Comparison of ENCODE assay signal across 1 cellular context in the genomic region with DNA sequence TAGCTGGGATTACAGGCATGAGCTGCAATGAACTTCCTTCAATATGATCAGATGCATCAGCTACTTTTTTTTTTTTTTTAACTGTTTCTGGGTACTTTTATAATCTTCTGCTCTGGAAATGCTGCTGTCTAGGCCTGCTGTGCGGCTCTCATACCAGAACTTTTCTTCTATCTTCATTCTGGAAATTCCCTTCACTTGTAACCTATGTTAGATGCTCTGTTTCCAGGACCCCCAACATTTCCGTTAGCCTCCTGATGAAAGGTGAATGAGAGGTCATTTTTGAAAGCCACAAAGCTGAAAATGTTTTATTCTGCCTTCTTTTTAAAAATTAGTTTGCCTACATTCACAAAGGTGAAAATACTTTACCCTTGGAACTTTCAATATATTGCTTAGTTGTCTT.
TF ChIP-seq lines count a peak whose summit lies in the region.

No MANE protein-coding gene starts in this region.

TF ChIP-seq in IMR-90, 13 proteins besides CTCF, POLR2A, EP300 and RAD21 (continued from another document):
- no peak for TF ChIP-seq RFX5 (IDR thresholded peaks at IDR 0.05; ENCODE audit: low read depth, low read length)
- TF ChIP-seq, protein P1, sequence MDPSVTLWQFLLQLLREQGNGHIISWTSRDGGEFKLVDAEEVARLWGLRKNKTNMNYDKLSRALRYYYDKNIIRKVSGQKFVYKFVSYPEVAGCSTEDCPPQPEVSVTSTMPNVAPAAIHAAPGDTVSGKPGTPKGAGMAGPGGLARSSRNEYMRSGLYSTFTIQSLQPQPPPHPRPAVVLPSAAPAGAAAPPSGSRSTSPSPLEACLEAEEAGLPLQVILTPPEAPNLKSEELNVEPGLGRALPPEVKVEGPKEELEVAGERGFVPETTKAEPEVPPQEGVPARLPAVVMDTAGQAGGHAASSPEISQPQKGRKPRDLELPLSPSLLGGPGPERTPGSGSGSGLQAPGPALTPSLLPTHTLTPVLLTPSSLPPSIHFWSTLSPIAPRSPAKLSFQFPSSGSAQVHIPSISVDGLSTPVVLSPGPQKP (IDR thresholded peaks at IDR 0.05; ENCODE audit: borderline replicate concordance, low read depth, low read length): no peak
- TF ChIP-seq MXI1 (IDR thresholded peaks at IDR 0.05; ENCODE audit: borderline replicate concordance, low read depth, low read length): no peak
- TF ChIP-seq SMC3 (IDR thresholded peaks at IDR 0.05; ENCODE audit: low read depth, low read length): no peak
- no peak for TF ChIP-seq USF2 (IDR thresholded peaks at IDR 0.05; ENCODE audit: low read depth, low read length)
